8 cellular contexts compared by ENCODE assay signal in genomic region chr12:89709157-89709993, GRCh38. TPM values are rescaled to one million over a fixed set of nuclear protein-coding genes. Genes with fewer than 3 reads are reported as not detected.
DNase-seq lines count a peak whose midpoint lies in the region; ATAC-seq and TF ChIP-seq lines count a peak whose summit lies in the region.

No MANE protein-coding gene starts in this region.

- H3K36me3 ChIP-seq in BLaER1 (no peaks in the 10 kb centered on the region), colonic mucosa (no peaks in the 10 kb centered on the region)

- H3K9ac ChIP-seq in BLaER1 = peak overlapping the region; percentile 93
- H3K9ac ChIP-seq in colonic mucosa (ENCODE audit: low read depth in 2 of 2, low read length in 2 of 2) = peak overlapping the region; percentile 89 to 96

- DNase-seq in NCI-H524 treated with DMSO at 0.1 percent for 48 hours (lab: John Stamatoyannopoulos, UW) = peak; percentile 84
- peak; percentile 97 for DNase-seq in activated CD4-positive, alpha-beta T cell treated with anti-CD3 and anti-CD28 coated beads for 48 hours
- peak; percentile 99 for DNase-seq in colonic mucosa
- peak; percentile 98 to 99 (median 99) for DNase-seq in stimulated activated CD4-positive, alpha-beta T cell treated with anti-CD3 and anti-CD28 coated beads, Interleukin-1b, Interleukin-23, amount 100 ng/mL, for 24 hours (ENCODE audit: low read depth in 4 of 4, low spot score in 1 of 4)

- H3K27ac ChIP-seq in BLaER1 = peak overlapping the region; percentile 96
- H3K27ac ChIP-seq in colonic mucosa = peak overlapping the region; percentile 99
- peak overlapping the region; percentile 97 for H3K27ac ChIP-seq in layer of hippocampus (ENCODE audit: low read depth, low read length)

- intact Hi-C loops in colonic mucosa (cut with DNase I) = no loop called here

- H3K9me3 ChIP-seq in BLaER1 (0 out of 2 replicates have a peak, but pooled peaks cover 4% of the 10 kb centered on the region), colonic mucosa (no peaks in the 10 kb centered on the region)

- H3K27me3 ChIP-seq in BLaER1 (peaks cover 13% of the 10 kb centered on the region), colonic mucosa (no peaks in the 10 kb centered on the region), layer of hippocampus (ENCODE audit: control insufficient read depth, insufficient read depth, low read length) (no peaks in the 10 kb centered on the region)

- peak; percentile 77 for ATAC-seq in GM19324 (IDR thresholded peaks at IDR 0.05; ENCODE audit: low FRiP score, unreplicated experiment)
- ATAC-seq in HG03460 (IDR thresholded peaks at IDR 0.05; ENCODE audit: unreplicated experiment) = peak; percentile 57

- H3K4me2 ChIP-seq in BLaER1 = peak overlapping the region; percentile 97

- H3K4me3 ChIP-seq in BLaER1 (peak overlapping the region; percentile 93), colonic mucosa (peak overlapping the region; percentile 86)

- no peak for TF ChIP-seq CTCF in colonic mucosa (IDR thresholded peaks at IDR 0.05)

- H3K4me1 ChIP-seq in BLaER1 = peaks cover 20% of the 10 kb centered on the region
- H3K4me1 ChIP-seq in colonic mucosa = peaks cover 4% of the 10 kb centered on the region

- H4K20me1 ChIP-seq in BLaER1 = peaks cover 42% of the 10 kb centered on the region

RNA-seq across cellular contexts. Expression of gene ATP2B1, which starts 0.7 kb away (rescaled TPM):
- 10 to 100 TPM; 46.9 to 59.8 TPM for total RNA-seq in colonic mucosa

Comparison
In these comparisons a context has a peak if more than half of its experiments do, and no peak if none do; other contexts are left out.
1. Peak in every context shown above with its lines: DNase-seq, ATAC-seq, H3K4me3 ChIP-seq and H3K27ac ChIP-seq.